16 cellular contexts compared by ENCODE assay signal in the genomic region with DNA sequence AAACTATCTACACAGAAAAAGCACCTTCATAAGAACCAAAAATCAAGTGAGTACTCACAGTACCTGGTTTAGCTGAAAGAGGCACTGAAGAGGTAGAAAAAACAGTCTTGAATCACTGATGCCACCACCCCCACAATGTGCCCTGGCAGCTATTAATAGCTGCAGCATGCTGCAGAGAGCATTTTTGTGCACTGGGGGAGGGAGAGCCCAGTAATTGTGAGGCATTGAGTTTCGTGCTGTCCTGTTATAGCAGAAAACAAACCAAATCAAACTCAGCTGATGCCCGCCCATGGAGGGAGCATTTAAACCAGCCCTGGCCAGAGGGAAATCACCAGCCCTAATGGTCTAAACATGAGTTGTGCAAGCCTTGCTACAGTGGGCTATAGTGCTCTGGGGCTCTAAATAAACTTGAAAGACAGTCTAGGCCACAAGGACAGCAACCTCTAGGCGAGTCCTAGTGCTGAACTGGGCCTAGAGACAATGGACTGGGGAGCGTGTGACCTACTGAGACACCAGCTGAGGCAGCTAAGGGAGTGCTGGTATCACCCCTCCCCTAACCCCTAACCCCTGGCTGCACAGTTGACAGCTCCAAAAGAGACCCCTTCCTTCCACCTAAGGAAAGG.
A peak's percentile ranks its signal among the peaks of the same experiment; 100 is the strongest.
DNase-seq lines count a peak whose midpoint lies in the region; ATAC-seq and TF ChIP-seq lines count a peak whose summit lies in the region.
"Had no signal": no experiment of that assay in that cellular context is flagged by ENCODE, and none has a peak within 500 bp of the region (broad histone marks: within the 10 kb centered on the region; RNA-seq: fewer than 3 reads in every experiment).

No MANE protein-coding gene starts in this region.

- H3K4me3 ChIP-seq in GM23248, result no peak overlapping the region
- no peak overlapping the region for H3K4me3 ChIP-seq in brain microvascular endothelial cell (ENCODE audit: low read depth, low read length)
- H3K4me3 ChIP-seq: ascending aorta, prostate gland had no signal

- in situ Hi-C loops in GM23248 (cut with MboI) (no loop called here), brain microvascular endothelial cell (cut with HindIII; ENCODE audit: low pct_ligation_motif_present, low sequenced_read_pairs) (no loop called here)

- H3K4me1 ChIP-seq in GM23248 (ENCODE audit: insufficient read depth), result no peaks in the 10 kb centered on the region
- H3K4me1 ChIP-seq: ascending aorta, prostate gland had no signal

- ATAC-seq in stimulated activated naive B cell treated with anti-CD40 and anti-IgM and Interleukin-4, amounts not matched to agents 10 μg/mL and 1 μg/mL and 100 μg/mL, for 72 hours (replicated peaks), result peak; percentile 65 to 68
- ATAC-seq in HG02870 (IDR thresholded peaks at IDR 0.05; ENCODE audit: unreplicated experiment) (no peak), HG02759 (IDR thresholded peaks at IDR 0.05; ENCODE audit: unreplicated experiment) (no peak)

- H3K9ac ChIP-seq in GM23248, result no peak overlapping the region

- H3K36me3 ChIP-seq in GM23248 (ENCODE audit: low read depth) (no peaks in the 10 kb centered on the region), brain microvascular endothelial cell (replicated peaks) (no peaks in the 10 kb centered on the region)
- H3K36me3 ChIP-seq: ascending aorta, prostate gland had no signal

- no peak overlapping the region for H3K27ac Mint-ChIP-seq in stimulated activated naive B cell treated with anti-CD40 and anti-IgM and Interleukin-4, amounts not matched to agents 10 μg/mL and 1 μg/mL and 100 μg/mL, for 72 hours
- H3K27ac Mint-ChIP-seq: WTC11 had no signal

- TF ChIP-seq CTCF in brain microvascular endothelial cell (IDR thresholded peaks at IDR 0.05; ENCODE audit: low read depth, low read length, missing control alignments), result no peak
- no peak for TF ChIP-seq CTCF in GM20000 (IDR thresholded peaks at IDR 0.05; ENCODE audit: extremely low read depth, missing control alignments)

- DNase-seq in GM23248 (peak; percentile 44), brain microvascular endothelial cell (peak; percentile 1), kidney tubule cell (ENCODE audit: low spot score) (peak; percentile 7), OCI-M1 (lab: John Stamatoyannopoulos, UW) (no peak), GM20000 (ENCODE audit: low spot score) (no peak)
- DNase-seq in stimulated activated naive B cell treated with anti-CD40 and anti-IgM and Interleukin-4, amounts not matched to agents 10 μg/mL and 1 μg/mL and 100 μg/mL, for 72 hours, result no peak
- DNase-seq: DND-41; IMR-90; NCI-H1092 treated with DMSO at 0.1 percent for 48 hours; stimulated activated CD4-positive, alpha-beta T cell treated with anti-CD3 and anti-CD28 coated beads, Interleukin-1b, Interleukin-23, amount 100 ng/mL, for 48 hours had no signal

- no peak overlapping the region for H2AFZ ChIP-seq in GM23248

- WGBS in GM23248 (ENCODE audit: low coverage in 1 of 2, low lambda C conversion rate in 2 of 2, missing lambda C conversion rate in 2 of 2), 2 experiments, result 25 to 34% methylated on average over 3 to 4 of the region's 4 CpGs

- H3K9me3 Mint-ChIP-seq in stimulated activated naive B cell treated with anti-CD40 and anti-IgM and Interleukin-4, amounts not matched to agents 10 μg/mL and 1 μg/mL and 100 μg/mL, for 72 hours, result peaks cover 3 to 12% of the 10 kb centered on the region in 2 donors

- H3K4me1 Mint-ChIP-seq in stimulated activated naive B cell treated with anti-CD40 and anti-IgM and Interleukin-4, amounts not matched to agents 10 μg/mL and 1 μg/mL and 100 μg/mL, for 72 hours, result peaks cover 2 to 6% of the 10 kb centered on the region in 2 donors
- H3K4me1 Mint-ChIP-seq: WTC11 had no signal

- no peaks in the 10 kb centered on the region for H3K9me2 ChIP-seq in GM23248 (ENCODE audit: insufficient read depth)

- H3K27ac ChIP-seq in GM23248 (no peak overlapping the region), brain microvascular endothelial cell (no peak overlapping the region)
- H3K27ac ChIP-seq: ascending aorta, prostate gland, RWPE1 had no signal

- H3K27me3 ChIP-seq in GM23248 (replicated peaks; ENCODE audit: insufficient read depth) (no peaks in the 10 kb centered on the region), brain microvascular endothelial cell (replicated peaks) (no peaks in the 10 kb centered on the region)
- H3K27me3 ChIP-seq: ascending aorta had no signal

- peak overlapping the region; percentile 27 for H3K4me2 ChIP-seq in GM23248 (ENCODE audit: unreplicated experiment)

- no peaks in the 10 kb centered on the region for H3K79me2 ChIP-seq in GM23248 (ENCODE audit: insufficient read depth)

- H4K20me1 ChIP-seq in GM23248 (ENCODE audit: insufficient read depth), result no peaks in the 10 kb centered on the region

- H3K27me3 Mint-ChIP-seq in stimulated activated naive B cell treated with anti-CD40 and anti-IgM and Interleukin-4, amounts not matched to agents 10 μg/mL and 1 μg/mL and 100 μg/mL, for 72 hours, result no peaks in the 10 kb centered on the region

- H3K36me3 Mint-ChIP-seq in stimulated activated naive B cell treated with anti-CD40 and anti-IgM and Interleukin-4, amounts not matched to agents 10 μg/mL and 1 μg/mL and 100 μg/mL, for 72 hours, result no peaks in the 10 kb centered on the region

- H3F3A ChIP-seq in GM23248 (ENCODE audit: insufficient read depth), result no peaks in the 10 kb centered on the region

- no peaks in the 10 kb centered on the region for H3K9me3 ChIP-seq in GM23248 (ENCODE audit: low read depth)
- H3K9me3 ChIP-seq: prostate gland had no signal

- H3K4me3 Mint-ChIP-seq in stimulated activated naive B cell treated with anti-CD40 and anti-IgM and Interleukin-4, amounts not matched to agents 10 μg/mL and 1 μg/mL and 100 μg/mL, for 72 hours, result no peak overlapping the region
- H3K4me3 Mint-ChIP-seq: WTC11 had no signal

Comparison
In these comparisons a context has a peak if more than half of its experiments do, and no peak if none do; other contexts are left out.
1. DNase-seq: peak in GM23248 (single experiment), brain microvascular endothelial cell (single experiment) and kidney tubule cell (single experiment); none in stimulated activated naive B cell treated with anti-CD40 and anti-IgM and Interleukin-4, amounts not matched to agents 10 μg/mL and 1 μg/mL and 100 μg/mL, for 72 hours (single experiment), OCI-M1 (single experiment) and GM20000 (single experiment).
2. ATAC-seq: peak in stimulated activated naive B cell treated with anti-CD40 and anti-IgM and Interleukin-4, amounts not matched to agents 10 μg/mL and 1 μg/mL and 100 μg/mL, for 72 hours (2 of 2); none in HG02870 (single experiment) and HG02759 (single experiment).